Comparison of ENCODE assay signal across 30 cellular contexts in the genomic region with DNA sequence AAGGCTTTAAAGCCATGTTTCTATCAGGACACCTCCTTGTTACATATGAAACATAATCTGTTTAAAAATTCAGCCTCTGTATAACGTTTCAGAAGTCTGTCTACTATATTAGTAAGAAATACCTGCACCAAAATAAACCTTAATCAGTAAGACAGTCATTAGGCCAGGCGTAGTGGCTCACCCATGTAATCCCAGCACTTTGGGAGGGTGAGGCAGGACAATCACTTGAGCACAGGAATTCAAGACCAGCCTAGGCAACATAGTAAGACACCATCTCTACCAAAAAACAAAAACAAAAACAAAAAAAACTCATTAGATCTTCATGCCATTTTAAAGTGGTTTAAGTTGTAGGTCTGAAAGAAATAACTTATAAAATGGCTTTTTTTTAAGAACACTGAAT.
"Had no signal": no experiment of that assay in that cellular context is flagged by ENCODE, and none has a peak within 500 bp of the region (broad histone marks: within the 10 kb centered on the region; RNA-seq: fewer than 3 reads in every experiment).

No MANE protein-coding gene starts in this region.

- H3K4me2 ChIP-seq: smooth muscle cell had no signal

- FAIRE-seq: keratinocyte had no signal

- DNase-seq: activated CD4-positive, alpha-beta memory T cell treated with anti-CD3 and anti-CD28 coated beads, Interleukin-2, amount 10 ng/mL, durations not matched to agents 7 days and 5 days; activated CD4-positive, alpha-beta T cell treated with anti-CD3 and anti-CD28 coated beads for 1 hour; activated CD4-positive, alpha-beta T cell treated with anti-CD3 and anti-CD28 coated beads, Interleukin-2, amount 10 ng/mL, durations not matched to agents 7 days and 5 days; activated CD8-positive, alpha-beta memory T cell treated with anti-CD3 and anti-CD28 coated beads, Interleukin-2, amount 50 U/mL, for 48 hours; activated gamma-delta T cell; activated naive CD4-positive, alpha-beta T cell treated with anti-CD3 and anti-CD28 coated beads, Interleukin-2, amount 50 U/mL, for 16 hours; activated T-cell treated with anti-CD3 and anti-CD28 coated beads, Interleukin-2, amount 50 U/mL, for 24 hours; central memory CD4-positive, alpha-beta T cell; endodermal cell; foreskin melanocyte; glutamatergic neuron; hippocampal formation; naive thymus-derived CD4-positive, alpha-beta T cell; posterior cingulate gyrus; stimulated activated CD4-positive, alpha-beta T cell treated with anti-CD3 and anti-CD28 coated beads, Interleukin-1b, Interleukin-23, amount 100 ng/mL, for 48 hours; stimulated activated CD4-positive, alpha-beta T cell treated with anti-CD3 and anti-CD28 coated beads, Interleukin-4, amount 100 ng/mL, for 4 hours; stimulated activated CD8-positive, alpha-beta memory T cell treated with anti-CD3 and anti-CD28 coated beads, Interleukin-4, amount 100 ng/mL, for 48 hours; stimulated activated naive CD8-positive, alpha-beta T cell treated with anti-CD3 and anti-CD28 coated beads, Interleukin-15, amount 100 ng/mL, for 72 hours; T-helper 2 cell had no signal

- H3K4me3 ChIP-seq: smooth muscle cell, upper lobe of left lung, vagina had no signal

- H3K9me3 Mint-ChIP-seq: activated CD4-positive, alpha-beta memory T cell treated with anti-CD3 and anti-CD28 coated beads, Interleukin-2, amount 10 ng/mL, durations not matched to agents 7 days and 5 days; activated CD4-positive, alpha-beta T cell treated with anti-CD3 and anti-CD28 coated beads, Interleukin-2, amount 10 ng/mL, durations not matched to agents 7 days and 5 days; activated T-cell treated with anti-CD3 and anti-CD28 coated beads, Interleukin-2, amount 50 U/mL, for 24 hours; dendritic cell treated with granulocyte-macrophage colony-stimulating factor and Interleukin-4, amounts not matched to agents 40 ng/mL and 50 ng/mL, for 4 days; endodermal cell; mesothelial cell of epicardium; neural crest cell; stimulated activated memory B cell treated with anti-CD40 and anti-IgM and Interleukin-4, amounts not matched to agents 10 μg/mL and 1 μg/mL and 100 μg/mL, for 72 hours; stimulated activated naive CD8-positive, alpha-beta T cell treated with anti-CD3 and anti-CD28 coated beads, Interleukin-15, amount 100 ng/mL, for 72 hours; WTC11 had no signal

- H3K4me1 Mint-ChIP-seq: neural crest cell, WTC11 had no signal

- H3K27ac Mint-ChIP-seq: activated CD4-positive, alpha-beta memory T cell treated with anti-CD3 and anti-CD28 coated beads, Interleukin-2, amount 10 ng/mL, durations not matched to agents 7 days and 5 days; activated CD4-positive, alpha-beta T cell treated with anti-CD3 and anti-CD28 coated beads, Interleukin-2, amount 10 ng/mL, durations not matched to agents 7 days and 5 days; activated T-cell treated with anti-CD3 and anti-CD28 coated beads, Interleukin-2, amount 50 U/mL, for 24 hours; dendritic cell treated with granulocyte-macrophage colony-stimulating factor and Interleukin-4, amounts not matched to agents 40 ng/mL and 50 ng/mL, for 4 days; endodermal cell; mesothelial cell of epicardium; naive thymus-derived CD4-positive, alpha-beta T cell; stimulated activated memory B cell treated with anti-CD40 and anti-IgM and Interleukin-4, amounts not matched to agents 10 μg/mL and 1 μg/mL and 100 μg/mL, for 72 hours; stimulated activated naive CD8-positive, alpha-beta T cell treated with anti-CD3 and anti-CD28 coated beads, Interleukin-15, amount 100 ng/mL, for 72 hours; WTC11 had no signal

- H3K4me1 ChIP-seq: vagina had no signal

- H3K36me3 ChIP-seq: vagina had no signal

- H3K9me3 ChIP-seq: upper lobe of left lung, vagina had no signal

- H3K36me3 Mint-ChIP-seq: WTC11 had no signal

- H3K27me3 Mint-ChIP-seq: activated CD4-positive, alpha-beta memory T cell treated with anti-CD3 and anti-CD28 coated beads, Interleukin-2, amount 10 ng/mL, durations not matched to agents 7 days and 5 days; activated CD4-positive, alpha-beta T cell treated with anti-CD3 and anti-CD28 coated beads, Interleukin-2, amount 10 ng/mL, durations not matched to agents 7 days and 5 days; activated T-cell treated with anti-CD3 and anti-CD28 coated beads, Interleukin-2, amount 50 U/mL, for 24 hours; dendritic cell treated with granulocyte-macrophage colony-stimulating factor and Interleukin-4, amounts not matched to agents 40 ng/mL and 50 ng/mL, for 4 days; stimulated activated memory B cell treated with anti-CD40 and anti-IgM and Interleukin-4, amounts not matched to agents 10 μg/mL and 1 μg/mL and 100 μg/mL, for 72 hours; stimulated activated naive CD8-positive, alpha-beta T cell treated with anti-CD3 and anti-CD28 coated beads, Interleukin-15, amount 100 ng/mL, for 72 hours had no signal

- ATAC-seq: esophagus mucosa; naive thymus-derived CD4-positive, alpha-beta T cell; sciatic nerve; stimulated activated memory B cell treated with anti-CD40 and anti-IgM and Interleukin-4, amounts not matched to agents 10 μg/mL and 1 μg/mL and 100 μg/mL, for 72 hours; stimulated activated naive CD8-positive, alpha-beta T cell treated with anti-CD3 and anti-CD28 coated beads, Interleukin-15, amount 100 ng/mL, for 72 hours; WTC11 had no signal

- H3K4me3 Mint-ChIP-seq: activated CD4-positive, alpha-beta memory T cell treated with anti-CD3 and anti-CD28 coated beads, Interleukin-2, amount 10 ng/mL, durations not matched to agents 7 days and 5 days; activated CD4-positive, alpha-beta T cell treated with anti-CD3 and anti-CD28 coated beads, Interleukin-2, amount 10 ng/mL, durations not matched to agents 7 days and 5 days; activated T-cell treated with anti-CD3 and anti-CD28 coated beads, Interleukin-2, amount 50 U/mL, for 24 hours; dendritic cell treated with granulocyte-macrophage colony-stimulating factor and Interleukin-4, amounts not matched to agents 40 ng/mL and 50 ng/mL, for 4 days; endodermal cell; mesothelial cell of epicardium; naive thymus-derived CD4-positive, alpha-beta T cell; neural crest cell; stimulated activated memory B cell treated with anti-CD40 and anti-IgM and Interleukin-4, amounts not matched to agents 10 μg/mL and 1 μg/mL and 100 μg/mL, for 72 hours; stimulated activated naive CD8-positive, alpha-beta T cell treated with anti-CD3 and anti-CD28 coated beads, Interleukin-15, amount 100 ng/mL, for 72 hours; WTC11 had no signal

- H3K27me3 ChIP-seq: upper lobe of left lung, vagina had no signal

- H3K27ac ChIP-seq: vagina had no signal
